Comparison of ENCODE assay signal across 20 cellular contexts in genomic region chr22:46865052-46865434, GRCh38.
"Had no signal": no experiment of that assay in that cellular context is flagged by ENCODE, and none has a peak within 500 bp of the region (broad histone marks: within the 10 kb centered on the region; RNA-seq: fewer than 3 reads in every experiment).

No MANE protein-coding gene starts in this region.

- H3K9me3 ChIP-seq: lower lobe of right lung, thyroid gland had no signal

- H3K36me3 Mint-ChIP-seq: neural progenitor cell had no signal

- H2AFZ ChIP-seq: neural progenitor cell had no signal

- ATAC-seq: activated naive CD8-positive, alpha-beta T cell treated with anti-CD3 and anti-CD28 coated beads, Interleukin-2, amount 50 U/mL, for 24 hours; activated T-cell treated with anti-CD3 and anti-CD28 coated beads, Interleukin-2, amount 50 U/mL, for 72 hours; heart right ventricle; lower lobe of right lung; naive thymus-derived CD8-positive, alpha-beta T cell had no signal

- H3K27me3 ChIP-seq: heart right ventricle, neural progenitor cell, spleen, thyroid gland had no signal

- H3K4me2 ChIP-seq: neural progenitor cell had no signal

- H3K4me1 ChIP-seq: heart right ventricle, lower lobe of right lung, neural progenitor cell, thyroid gland had no signal

- DNase-seq: activated B cell treated with CpG ODN at 0.5 μM for 24 hours; activated CD4-positive, alpha-beta memory T cell treated with anti-CD3 and anti-CD28 coated beads for 36 hours; activated CD4-positive, alpha-beta T cell treated with anti-CD3 and anti-CD28 coated beads for 4 hours; activated effector memory CD4-positive, alpha-beta T cell treated with anti-CD3 and anti-CD28 coated beads, Interleukin-2, amount 50 U/mL, for 16 hours; activated naive CD4-positive, alpha-beta T cell treated with anti-CD3 and anti-CD28 coated beads, Interleukin-2, amount 50 U/mL, for 16 hours; activated naive CD8-positive, alpha-beta T cell treated with anti-CD3 and anti-CD28 coated beads, Interleukin-2, amount 50 U/mL, for 24 hours; activated T-cell treated with anti-CD3 and anti-CD28 coated beads, Interleukin-2, amount 50 U/mL, for 72 hours; cerebellar nuclear complex; erythroblast; foreskin fibroblast; heart right ventricle; lower lobe of right lung; naive thymus-derived CD8-positive, alpha-beta T cell; retina; spleen; stimulated activated CD4-positive, alpha-beta T cell treated with anti-CD3 and anti-CD28 coated beads, Interleukin-4, amount 100 ng/mL, for 24 hours; substantia nigra; thyroid gland had no signal

- H3K4me3 ChIP-seq: heart right ventricle, lower lobe of right lung, neural progenitor cell, spleen, thyroid gland had no signal

- H3K27ac Mint-ChIP-seq: activated B cell treated with CpG ODN at 0.5 μM for 24 hours; activated CD4-positive, alpha-beta memory T cell treated with anti-CD3 and anti-CD28 coated beads for 36 hours; activated naive CD8-positive, alpha-beta T cell treated with anti-CD3 and anti-CD28 coated beads, Interleukin-2, amount 50 U/mL, for 24 hours; activated T-cell treated with anti-CD3 and anti-CD28 coated beads, Interleukin-2, amount 50 U/mL, for 72 hours; neural progenitor cell; stimulated activated naive CD8-positive, alpha-beta T cell treated with anti-CD3 and anti-CD28 coated beads, Interleukin-15, Interleukin-2, amounts not matched to agents 100 ng/mL and 50 ng/mL, for 24 hours had no signal

- H3K4me3 Mint-ChIP-seq: activated B cell treated with CpG ODN at 0.5 μM for 24 hours; activated CD4-positive, alpha-beta memory T cell treated with anti-CD3 and anti-CD28 coated beads for 36 hours; activated naive CD8-positive, alpha-beta T cell treated with anti-CD3 and anti-CD28 coated beads, Interleukin-2, amount 50 U/mL, for 24 hours; activated T-cell treated with anti-CD3 and anti-CD28 coated beads, Interleukin-2, amount 50 U/mL, for 72 hours; naive thymus-derived CD8-positive, alpha-beta T cell; neural progenitor cell; stimulated activated naive CD8-positive, alpha-beta T cell treated with anti-CD3 and anti-CD28 coated beads, Interleukin-15, Interleukin-2, amounts not matched to agents 100 ng/mL and 50 ng/mL, for 24 hours had no signal

- H3K9ac ChIP-seq: neural progenitor cell had no signal

- H3K36me3 ChIP-seq: lower lobe of right lung, neural progenitor cell, thyroid gland had no signal

- H3K27ac ChIP-seq: heart right ventricle, lower lobe of right lung, neural progenitor cell, thyroid gland had no signal

- H3K27me3 Mint-ChIP-seq: activated B cell treated with CpG ODN at 0.5 μM for 24 hours; activated CD4-positive, alpha-beta memory T cell treated with anti-CD3 and anti-CD28 coated beads for 36 hours; activated naive CD8-positive, alpha-beta T cell treated with anti-CD3 and anti-CD28 coated beads, Interleukin-2, amount 50 U/mL, for 24 hours; naive thymus-derived CD8-positive, alpha-beta T cell; stimulated activated naive CD8-positive, alpha-beta T cell treated with anti-CD3 and anti-CD28 coated beads, Interleukin-15, Interleukin-2, amounts not matched to agents 100 ng/mL and 50 ng/mL, for 24 hours had no signal

- H3K4me1 Mint-ChIP-seq: neural progenitor cell had no signal

- H3K9me3 Mint-ChIP-seq: activated B cell treated with CpG ODN at 0.5 μM for 24 hours had no signal
